Comparison of ENCODE assay signal across 8 cellular contexts in genomic region chr16:19716728-19717127, GRCh38. TPM values are rescaled to one million over a fixed set of nuclear protein-coding genes. Genes with fewer than 3 reads are reported as not detected.
A peak's percentile ranks its signal among the peaks of the same experiment; 100 is the strongest.
DNase-seq lines count a peak whose midpoint lies in the region; ATAC-seq and TF ChIP-seq lines count a peak whose summit lies in the region.
"Not testable (repeated sequence)": the region's sequence is repeated elsewhere in the genome, so short reads cannot be mapped to it uniquely, and the experiment has no call there.

No MANE protein-coding gene starts in this region.

- H3K36me3 Mint-ChIP-seq in activated naive CD4-positive, alpha-beta T cell treated with anti-CD3 and anti-CD28 coated beads, Interleukin-2, amount 50 U/mL, for 72 hours = peaks cover 18 to 20% of the 10 kb centered on the region in 2 donors
- H3K36me3 Mint-ChIP-seq in endodermal cell (ENCODE audit: low read depth) = peaks cover 27% of the 10 kb centered on the region
- peaks cover 33% of the 10 kb centered on the region for H3K36me3 Mint-ChIP-seq in stimulated activated naive CD8-positive, alpha-beta T cell treated with anti-CD3 and anti-CD28 coated beads, Interleukin-15, Interleukin-2, amounts not matched to agents 100 ng/mL and 50 ng/mL, for 24 hours (ENCODE audit: low read depth)

- not testable (repeated sequence) for H3K27ac ChIP-seq in SK-N-MC; endodermal cell (ENCODE audit: low read depth, low read length); neural cell (ENCODE audit: low read length)

- not testable (repeated sequence) for H3K9me2 ChIP-seq in neural cell (ENCODE audit: insufficient read depth, low read length)

- H3K4me1 ChIP-seq in endodermal cell (ENCODE audit: control insufficient read depth, insufficient read depth, low read length) = not testable (repeated sequence)
- H3K4me1 ChIP-seq in iPS-15b (ENCODE audit: control insufficient read depth, insufficient read depth, low read length) = peaks cover 18% of the 10 kb centered on the region

- not testable (repeated sequence) for H4K20me1 ChIP-seq in neural cell (ENCODE audit: insufficient read depth)

- not testable (repeated sequence) for H3F3A ChIP-seq in neural cell (ENCODE audit: insufficient read depth, low read length, poor library complexity, severe bottlenecking)

- H3K4me2 ChIP-seq in neural cell (ENCODE audit: low read length) = peak overlapping the region; percentile 98

- not testable (repeated sequence) for H3K27me3 Mint-ChIP-seq in endodermal cell (ENCODE audit: insufficient read depth); stimulated activated naive CD8-positive, alpha-beta T cell treated with anti-CD3 and anti-CD28 coated beads, Interleukin-15, Interleukin-2, amounts not matched to agents 100 ng/mL and 50 ng/mL, for 24 hours

- not testable (repeated sequence) for ATAC-seq in activated naive CD4-positive, alpha-beta T cell treated with anti-CD3 and anti-CD28 coated beads, Interleukin-2, amount 50 U/mL, for 72 hours

- H3K9ac ChIP-seq in SK-N-MC (ENCODE audit: insufficient read length) (peak overlapping the region; percentile 92), endodermal cell (ENCODE audit: extremely low read depth, low read length, poor library complexity, severe bottlenecking) (peak overlapping the region; percentile 96), neural cell (ENCODE audit: low read length) (peak overlapping the region; percentile 73)
- not testable (repeated sequence) for H3K9ac ChIP-seq in iPS-15b (ENCODE audit: low read depth, low read length)

- H3K79me2 ChIP-seq in neural cell (replicated peaks; ENCODE audit: insufficient read depth, low read length) = peaks cover 36% of the 10 kb centered on the region

- not testable (repeated sequence) for H2AFZ ChIP-seq in neural cell (ENCODE audit: low read depth, low read length)

- not testable (repeated sequence) for TF ChIP-seq RAD21 in neural cell (conservative IDR thresholded peaks at IDR 0.05)

- not testable (repeated sequence) for H3K27me3 ChIP-seq in endodermal cell (ENCODE audit: control insufficient read depth, insufficient read depth, low read length, poor library complexity, severe bottlenecking); iPS-15b (ENCODE audit: control insufficient read depth, insufficient read depth, low read length); neural cell (ENCODE audit: insufficient read depth, low read depth, low read length)

- H3K9me3 ChIP-seq in SK-N-MC (ENCODE audit: low read depth, low read length); endodermal cell (ENCODE audit: control insufficient read depth, low read length); iPS-15b (ENCODE audit: control insufficient read depth, insufficient read depth, low read length); neural cell (ENCODE audit: low read length): not testable (repeated sequence)

- H3K4me1 Mint-ChIP-seq in endodermal cell = peaks cover 35% of the 10 kb centered on the region
- peaks cover 22% of the 10 kb centered on the region for H3K4me1 Mint-ChIP-seq in stimulated activated naive CD8-positive, alpha-beta T cell treated with anti-CD3 and anti-CD28 coated beads, Interleukin-15, Interleukin-2, amounts not matched to agents 100 ng/mL and 50 ng/mL, for 24 hours (ENCODE audit: low read depth)

- not testable (repeated sequence) for DNase-seq in AG09309 (ENCODE audit: low read depth); HFF-Myc (ENCODE audit: extremely low read depth, low read depth); SK-N-MC (ENCODE audit: low read depth, low spot score); activated naive CD4-positive, alpha-beta T cell treated with anti-CD3 and anti-CD28 coated beads, Interleukin-2, amount 50 U/mL, for 72 hours (ENCODE audit: low spot score in 2 of 2); endodermal cell

- H3K27ac Mint-ChIP-seq in activated naive CD4-positive, alpha-beta T cell treated with anti-CD3 and anti-CD28 coated beads, Interleukin-2, amount 50 U/mL, for 72 hours = peak overlapping the region; percentile 90 to 96
- peak overlapping the region; percentile 97 for H3K27ac Mint-ChIP-seq in endodermal cell
- H3K27ac Mint-ChIP-seq in stimulated activated naive CD8-positive, alpha-beta T cell treated with anti-CD3 and anti-CD28 coated beads, Interleukin-15, Interleukin-2, amounts not matched to agents 100 ng/mL and 50 ng/mL, for 24 hours = peak overlapping the region; percentile 93

- H3K9me3 Mint-ChIP-seq in activated naive CD4-positive, alpha-beta T cell treated with anti-CD3 and anti-CD28 coated beads, Interleukin-2, amount 50 U/mL, for 72 hours; endodermal cell; stimulated activated naive CD8-positive, alpha-beta T cell treated with anti-CD3 and anti-CD28 coated beads, Interleukin-15, Interleukin-2, amounts not matched to agents 100 ng/mL and 50 ng/mL, for 24 hours: not testable (repeated sequence)

- not testable (repeated sequence) for TF ChIP-seq CTCF in AG09309 (IDR thresholded peaks at IDR 0.05; ENCODE audit: control insufficient read depth, insufficient read depth, low read depth, low read length, missing control alignments); HFF-Myc (IDR thresholded peaks at IDR 0.05; ENCODE audit: low read depth, low read length, missing control alignments); endodermal cell (conservative IDR thresholded peaks at IDR 0.05); neural cell (IDR thresholded peaks at IDR 0.05; ENCODE audit: poor library complexity, severe bottlenecking)

- peak overlapping the region; percentile 89 for H3K4me3 ChIP-seq in AG09309 (ENCODE audit: control insufficient read depth, low read depth, low read length)
- H3K4me3 ChIP-seq in HFF-Myc (replicated peaks; ENCODE audit: low read depth, low read length) = peak overlapping the region; percentile 93
- H3K4me3 ChIP-seq in SK-N-MC = peak overlapping the region; percentile 88
- H3K4me3 ChIP-seq in endodermal cell (ENCODE audit: low read length) = peak overlapping the region; percentile 99
- H3K4me3 ChIP-seq in iPS-15b (ENCODE audit: low read depth, low read length) = peak overlapping the region; percentile 75
- peak overlapping the region; percentile 81 for H3K4me3 ChIP-seq in neural cell (ENCODE audit: low read length)

- TF ChIP-seq EP300 in neural cell (conservative IDR thresholded peaks at IDR 0.05; ENCODE audit: poor library complexity, severe bottlenecking) = not testable (repeated sequence)

- peaks cover 32% of the 10 kb centered on the region for H3K36me3 ChIP-seq in SK-N-MC (ENCODE audit: insufficient read depth, low read length)
- peaks cover 39% of the 10 kb centered on the region for H3K36me3 ChIP-seq in endodermal cell (ENCODE audit: control insufficient read depth, insufficient read depth, low read length)
- H3K36me3 ChIP-seq in iPS-15b (ENCODE audit: control insufficient read depth, insufficient read depth, low read length) = peaks cover 28% of the 10 kb centered on the region
- H3K36me3 ChIP-seq in neural cell (ENCODE audit: insufficient read depth, low read length) = not testable (repeated sequence)

- 43 to 59% methylated on average over 6 to 11 of the region's 11 CpGs for WGBS in endodermal cell (ENCODE audit: insufficient coverage in 1 of 2, insufficient read length in 1 of 2), 2 experiments

- peak overlapping the region; percentile 96 for H3K4me3 Mint-ChIP-seq in endodermal cell
- H3K4me3 Mint-ChIP-seq in stimulated activated naive CD8-positive, alpha-beta T cell treated with anti-CD3 and anti-CD28 coated beads, Interleukin-15, Interleukin-2, amounts not matched to agents 100 ng/mL and 50 ng/mL, for 24 hours = peak overlapping the region; percentile 95

RNA-seq across cellular contexts. Expression of gene KNOP1, which starts 1.3 kb away (rescaled TPM):
- 10 to 100 TPM; 18.7 to 23.6 TPM for total RNA-seq in activated naive CD4-positive, alpha-beta T cell treated with anti-CD3 and anti-CD28 coated beads, Interleukin-2, amount 50 U/mL, for 72 hours
- total RNA-seq in endodermal cell = 10 to 100 TPM; 83.9 to 95.9 TPM
- polyA plus RNA-seq in endodermal cell (2013, experiment 1 of 2) = 57.7 TPM
- polyA plus RNA-seq in endodermal cell (2013, experiment 2 of 2) = 62.8 TPM
- 37.4 and 40.1 TPM in 2 replicates for polyA plus RNA-seq in neural cell
- 30.4 and 31.7 TPM in 2 replicates for polyA minus RNA-seq in neural cell

RNA-seq across cellular contexts. Expression of gene IQCK, which starts 1.3 kb away (rescaled TPM):
- 1 to 10 TPM; 2.3 TPM for total RNA-seq in activated naive CD4-positive, alpha-beta T cell treated with anti-CD3 and anti-CD28 coated beads, Interleukin-2, amount 50 U/mL, for 72 hours
- total RNA-seq in endodermal cell = 10 to 100 TPM; 21.1 to 30.1 TPM
- polyA plus RNA-seq in endodermal cell (2013, experiment 1 of 2) = 21.5 TPM
- polyA plus RNA-seq in endodermal cell (2013, experiment 2 of 2) = 19.6 TPM
- 10.2 and 13.9 TPM in 2 replicates for polyA plus RNA-seq in neural cell
- 18.3 and 22.6 TPM in 2 replicates for polyA minus RNA-seq in neural cell

Comparison
In these comparisons a context has a peak if more than half of its experiments do, and no peak if none do; other contexts are left out.
1. RNA of gene IQCK, which starts 1.3 kb away (total RNA-seq): 21.1 to 30.1 TPM in endodermal cell; 2.3 TPM in activated naive CD4-positive, alpha-beta T cell treated with anti-CD3 and anti-CD28 coated beads, Interleukin-2, amount 50 U/mL, for 72 hours; every median in the first group is over 4 times any median in the second.
2. Peak in every context shown above with its lines, with median percentiles within 50 percentile points of each other: H3K4me3 ChIP-seq and H3K27ac Mint-ChIP-seq.